8 cellular contexts compared by ENCODE assay signal in genomic region chr3:141878326-141878725, GRCh38. TPM values are rescaled to one million over a fixed set of nuclear protein-coding genes. Genes with fewer than 3 reads are reported as not detected.
DNase-seq lines count a peak whose midpoint lies in the region; ATAC-seq and TF ChIP-seq lines count a peak whose summit lies in the region.

No MANE protein-coding gene starts in this region.

- H3K36me3 ChIP-seq in heart left ventricle (peaks cover 0 to 5% (median 0%) of the 10 kb centered on the region in 9 donors), upper lobe of right lung (no peaks in the 10 kb centered on the region)

- intact Hi-C loops in heart left ventricle (cut with DNase I), result loop anchor here in 4 of 10 donors (5.0 to 10.0 kb wide), 3 partner anchors 81 to 304 kb away; partner anchors contain the start of gene RNF7 (in 1 of the 4)
- intact Hi-C loops in cardiac septum (cut with DNase I), result loop anchor here (10.0 kb wide), 2 partner anchors 304 to 394 kb away; partner anchors contain the start of gene RASA2
- intact Hi-C loops in activated B cell treated with CpG ODN at 0.5 μM for 24 hours (cut with micrococcal nuclease), result loop anchor here (5.0 to 10.0 kb wide), 4 partner anchors 566 to 1124 kb away; partner anchors contain the start of genes PXYLP1, SLC25A36 and U2SURP
- intact Hi-C loops in upper lobe of right lung (cut with DNase I), result no loop called here

- H3K27ac Mint-ChIP-seq in activated B cell treated with CpG ODN at 0.5 μM for 24 hours, result peak overlapping the region; percentile 83
- peak overlapping the region in 4 of 6 donors; percentile 85 to 95 (median 90) for H3K27ac Mint-ChIP-seq in immature natural killer cell

- ATAC-seq in heart left ventricle (no peak), activated B cell treated with CpG ODN at 0.5 μM for 24 hours (ENCODE audit: low read depth) (no peak), upper lobe of right lung (no peak), HG03457 (IDR thresholded peaks at IDR 0.05; ENCODE audit: unreplicated experiment) (no peak)

- H3K9me3 Mint-ChIP-seq in activated B cell treated with CpG ODN at 0.5 μM for 24 hours (no peaks in the 10 kb centered on the region), immature natural killer cell (no peaks in the 10 kb centered on the region)

- H3K4me1 Mint-ChIP-seq in activated B cell treated with CpG ODN at 0.5 μM for 24 hours, result peaks cover 34% of the 10 kb centered on the region
- H3K4me1 Mint-ChIP-seq in immature natural killer cell, result peaks cover 29 to 52% of the 10 kb centered on the region in 2 donors

- no peak for TF ChIP-seq POLR2A in heart left ventricle (IDR thresholded peaks at IDR 0.05)

- H3K9me3 ChIP-seq in heart left ventricle (no peaks in the 10 kb centered on the region), upper lobe of right lung (no peaks in the 10 kb centered on the region)

- peak overlapping the region; percentile 85 for H3K4me3 Mint-ChIP-seq in activated B cell treated with CpG ODN at 0.5 μM for 24 hours
- H3K4me3 Mint-ChIP-seq in immature natural killer cell, result peak overlapping the region; percentile 63 to 93 (median 85)

- WGBS in heart left ventricle, 4 donors, result 42 to 70% (median 49%) methylated on average over 1 of the region's 1 CpG

- H3K36me3 Mint-ChIP-seq in activated B cell treated with CpG ODN at 0.5 μM for 24 hours (ENCODE audit: low read depth) (peaks cover 13% of the 10 kb centered on the region), immature natural killer cell (no peaks in the 10 kb centered on the region)

- H3K27me3 ChIP-seq in heart left ventricle, result no peaks in the 10 kb centered on the region
- H3K27me3 ChIP-seq in upper lobe of right lung, result no peaks in the 10 kb centered on the region

- H3K4me3 ChIP-seq in heart left ventricle (peak overlapping the region in 9 of 12 donors; percentile 77 to 99 (median 94)), upper lobe of right lung (peak overlapping the region; percentile 86)

- H3K27ac ChIP-seq in heart left ventricle, result peak overlapping the region in 6 of 12 donors; percentile 94 to 100 (median 99)
- peak overlapping the region; percentile 99 for H3K27ac ChIP-seq in upper lobe of right lung

- CTCF ChIA-PET in activated B cell treated with CpG ODN at 0.5 μM for 24 hours (lab: Charles Lee), result interaction anchor here (1.5 kb wide), 1 partner anchor 140 kb away, joined by 4 read pairs; the partner anchor contains the start of gene RNF7

- H3K27me3 Mint-ChIP-seq in activated B cell treated with CpG ODN at 0.5 μM for 24 hours (no peaks in the 10 kb centered on the region), immature natural killer cell (ENCODE audit: low read depth in 3 of 3) (peaks cover 5 to 17% (median 7%) of the 10 kb centered on the region in 3 donors)

- H3K4me1 ChIP-seq in heart left ventricle (peaks cover 6 to 47% (median 19%) of the 10 kb centered on the region in 12 donors), upper lobe of right lung (peaks cover 21% of the 10 kb centered on the region)

- TF ChIP-seq CTCF in heart left ventricle (IDR thresholded peaks at IDR 0.05), result no peak
- TF ChIP-seq CTCF in activated B cell treated with CpG ODN at 0.5 μM for 24 hours (IDR thresholded peaks at IDR 0.05), result no peak
- no peak for TF ChIP-seq CTCF in upper lobe of right lung (IDR thresholded peaks at IDR 0.05)

- POLR2A ChIA-PET in activated B cell treated with CpG ODN at 0.5 μM for 24 hours (lab: Charles Lee), result interaction anchor here (1.3 to 2.2 kb wide), 3 partner anchors 7 to 567 kb away, joined by 4 to 20 read pairs (median 11); no protein-coding TSS in a partner anchor

- no peak for DNase-seq in heart left ventricle
- DNase-seq in cardiac septum (ENCODE audit: low spot score), result no peak
- no peak for DNase-seq in activated B cell treated with CpG ODN at 0.5 μM for 24 hours
- DNase-seq in immature natural killer cell, result no peak
- no peak for DNase-seq in upper lobe of right lung
- no peak for DNase-seq in stimulated activated CD4-positive, alpha-beta T cell treated with anti-CD3 and anti-CD28 coated beads, Interleukin-2, amount 100 ng/mL, for 24 hours
- no peak for DNase-seq in NK-92 (lab: John Stamatoyannopoulos, UW; ENCODE audit: unreplicated experiment)

RNA-seq across cellular contexts. Expression of gene ATP1B3, which starts 1.9 kb away (rescaled TPM):
- total RNA-seq in heart left ventricle (10 to 100 TPM; 19.1 to 78.6 (median 46.1) TPM), cardiac septum (60.3 TPM), activated B cell treated with CpG ODN at 0.5 μM for 24 hours (61.1 and 68.8 TPM in 2 replicates), upper lobe of right lung (161 TPM)
- polyA plus RNA-seq in heart left ventricle (10 to 100 TPM; 30.6 to 90.0 TPM), immature natural killer cell (100 to 1,000 TPM; 145 to 206 (median 167) TPM)
